1 cellular context compared by ENCODE assay signal in genomic region chr14:23610090-23610814, GRCh38.
A peak's percentile ranks its signal among the peaks of the same experiment; 100 is the strongest.
TF ChIP-seq lines count a peak whose summit lies in the region.

No MANE protein-coding gene starts in this region.

TF ChIP-seq in HepG2, 621 proteins besides CTCF, POLR2A, EP300 and RAD21 (continued from another document and continues in another):
- no peak for TF ChIP-seq NONO (IDR thresholded peaks at IDR 0.05)
- TF ChIP-seq NONO (CRISPR knock-in tag; conservative IDR thresholded peaks at IDR 0.05) = 0 out of 2 replicates have a peak, but pooled peaks have one; percentile 26
- no peak for TF ChIP-seq SMAD9 (CRISPR knock-in tag; IDR thresholded peaks at IDR 0.05)
- peak; percentile 24; the same call in 1 of the 2 replicates for TF ChIP-seq ZNF619 (CRISPR knock-in tag; IDR thresholded peaks at IDR 0.05)
- no peak; the same call in 1 of the 2 replicates for TF ChIP-seq TBX2 (CRISPR knock-in tag; IDR thresholded peaks at IDR 0.05; ENCODE audit: borderline replicate concordance)
- 0 out of 2 replicates have a peak, but pooled peaks have one; percentile 37 for TF ChIP-seq NFAT5 (CRISPR knock-in tag; IDR thresholded peaks at IDR 0.05)
- TF ChIP-seq MTERF4 (CRISPR knock-in tag; IDR thresholded peaks at IDR 0.05) = no peak
- no peak for TF ChIP-seq NPAS2 (CRISPR knock-in tag; IDR thresholded peaks at IDR 0.05; ENCODE audit: borderline replicate concordance)
- TF ChIP-seq ZNF749 (CRISPR knock-in tag; IDR thresholded peaks at IDR 0.05; ENCODE audit: borderline replicate concordance) = 0 out of 2 replicates have a peak, but pooled peaks have one; percentile 16
- TF ChIP-seq CC2D1A (CRISPR knock-in tag; IDR thresholded peaks at IDR 0.05) = 0 out of 2 replicates have a peak, but pooled peaks have one; percentile 20
- TF ChIP-seq U2AF1 (optimal IDR thresholded peaks at IDR 0.05; ENCODE audit: low read depth, low read length) = no peak
- no peak for TF ChIP-seq NFRKB (IDR thresholded peaks at IDR 0.05)
- TF ChIP-seq ZBTB39 (CRISPR knock-in tag; IDR thresholded peaks at IDR 0.05) = peak; percentile 84; the same call in 1 of the 2 replicates
- peak; percentile 52 for TF ChIP-seq NCOR1 (IDR thresholded peaks at IDR 0.05; ENCODE audit: borderline replicate concordance, low read length)
- TF ChIP-seq ZSCAN22 (CRISPR knock-in tag; IDR thresholded peaks at IDR 0.05) = 0 out of 2 replicates have a peak, but pooled peaks have one; percentile 19
- no peak for TF ChIP-seq SNAI1 (CRISPR knock-in tag; IDR thresholded peaks at IDR 0.05; ENCODE audit: borderline replicate concordance)
- no peak for TF ChIP-seq KLF9 (CRISPR knock-in tag; IDR thresholded peaks at IDR 0.05; ENCODE audit: low read depth)
- TF ChIP-seq ZNF230 (CRISPR knock-in tag; IDR thresholded peaks at IDR 0.05) = no peak
- no peak for TF ChIP-seq GPBP1L1 (CRISPR knock-in tag; IDR thresholded peaks at IDR 0.05)
- no peak; the same call in 1 of the 2 replicates for TF ChIP-seq FOSL1 (CRISPR knock-in tag; IDR thresholded peaks at IDR 0.05; ENCODE audit: borderline replicate concordance)
- no peak; the same call in 1 of the 2 replicates for TF ChIP-seq ZNF614 (CRISPR knock-in tag; IDR thresholded peaks at IDR 0.05; ENCODE audit: borderline replicate concordance)
- TF ChIP-seq ZXDC (CRISPR knock-in tag; IDR thresholded peaks at IDR 0.05) = no peak
- no peak; the same call in 1 of the 2 replicates for TF ChIP-seq ZNF513 (CRISPR knock-in tag; conservative IDR thresholded peaks at IDR 0.05)
- peak; percentile 39; the same call in 1 of the 2 replicates for TF ChIP-seq ZBED4 (CRISPR knock-in tag; IDR thresholded peaks at IDR 0.05; ENCODE audit: borderline replicate concordance)
- no peak for TF ChIP-seq ZNF276 (CRISPR knock-in tag; IDR thresholded peaks at IDR 0.05; ENCODE audit: low read depth)
- TF ChIP-seq ZNF652 (CRISPR knock-in tag; IDR thresholded peaks at IDR 0.05; ENCODE audit: borderline replicate concordance, low read depth) = no peak
- TF ChIP-seq ZNF280B (CRISPR knock-in tag; IDR thresholded peaks at IDR 0.05; ENCODE audit: borderline replicate concordance) = no peak
- TF ChIP-seq NR2C2 (CRISPR knock-in tag; IDR thresholded peaks at IDR 0.05; ENCODE audit: borderline replicate concordance) = no peak; the same call in 1 of the 2 replicates
- TF ChIP-seq HDAC6 (IDR thresholded peaks at IDR 0.05; ENCODE audit: low read depth, low read length) = no peak
- TF ChIP-seq PHF21A (CRISPR knock-in tag; IDR thresholded peaks at IDR 0.05) = peak; percentile 77; the same call in 1 of the 2 replicates
- TF ChIP-seq ZFP90 (CRISPR knock-in tag; IDR thresholded peaks at IDR 0.05; ENCODE audit: borderline replicate concordance) = peak; percentile 90
- TF ChIP-seq ATM (IDR thresholded peaks at IDR 0.05; ENCODE audit: borderline replicate concordance) = no peak
- no peak for TF ChIP-seq NBN (conservative IDR thresholded peaks at IDR 0.05)
- no peak for TF ChIP-seq KDM5B (CRISPR knock-in tag; IDR thresholded peaks at IDR 0.05; ENCODE audit: borderline replicate concordance)
- no peak for TF ChIP-seq NFE2 (CRISPR knock-in tag; IDR thresholded peaks at IDR 0.05)
- TF ChIP-seq NR2F1 (CRISPR knock-in tag; IDR thresholded peaks at IDR 0.05) = peak; percentile 19 to 51; a peak in 2 of 4 replicates
- TF ChIP-seq KLF16 (CRISPR knock-in tag; IDR thresholded peaks at IDR 0.05) = no peak; a peak in 1 of 4 replicates
- no peak; the same call in 1 of the 2 replicates for TF ChIP-seq ZNF451 (CRISPR knock-in tag; IDR thresholded peaks at IDR 0.05)
